In the genomic region with DNA sequence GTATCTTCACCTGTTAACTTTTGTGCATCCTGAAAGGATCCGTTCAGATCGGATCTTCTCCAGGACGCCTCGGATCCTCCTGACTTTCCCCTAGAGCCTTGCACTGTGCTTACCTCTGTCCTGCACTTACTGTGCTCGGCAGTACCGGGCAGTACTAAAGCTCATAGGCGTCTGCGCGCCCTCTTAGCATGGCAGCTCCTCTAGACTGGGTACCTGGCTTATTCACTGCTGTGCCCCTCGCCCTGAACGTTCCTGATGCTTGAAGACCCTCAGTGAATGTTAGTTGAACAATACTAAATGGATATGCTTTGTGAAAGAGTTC, we compare ENCODE assay signal across 9 cellular contexts. TPM values are rescaled to one million over a fixed set of nuclear protein-coding genes. Genes with fewer than 3 reads are reported as not detected.
DNase-seq lines count a peak whose midpoint lies in the region; ATAC-seq, FAIRE-seq and TF ChIP-seq lines count a peak whose summit lies in the region.
"Had no signal": no experiment of that assay in that cellular context is flagged by ENCODE, and none has a peak within 500 bp of the region (broad histone marks: within the 10 kb centered on the region; RNA-seq: fewer than 3 reads in every experiment).

No MANE protein-coding gene starts in this region.

- no peak for DNase-seq in A673 (ENCODE audit: low spot score)
- DNase-seq in bronchial epithelial cell (ENCODE audit: low read depth): no peak
- no peak for DNase-seq in lung (ENCODE audit: low spot score)
- DNase-seq in GDM1 (lab: John Stamatoyannopoulos, UW): no peak

- H3K27ac ChIP-seq in A673 (ENCODE audit: low read depth, low read length, poor library complexity, severe bottlenecking): no peak overlapping the region
- H3K27ac ChIP-seq in lung (ENCODE audit: low read depth in 1 of 2, low read length in 1 of 2): peak overlapping the region; percentile 88 to 89
- H3K27ac ChIP-seq in urinary bladder (ENCODE audit: low read depth): no peak overlapping the region

- peak; percentile 19 for ATAC-seq in HG03064 (IDR thresholded peaks at IDR 0.05; ENCODE audit: low read depth, unreplicated experiment)
- ATAC-seq in lung (ENCODE audit: insufficient read depth, low FRiP score): no peak
- no peak for ATAC-seq in HG03159 (IDR thresholded peaks at IDR 0.05; ENCODE audit: unreplicated experiment)
- ATAC-seq in GM19452 (IDR thresholded peaks at IDR 0.05; ENCODE audit: unreplicated experiment): no peak

- no peaks in the 10 kb centered on the region for H3K27me3 ChIP-seq in A673 (replicated peaks; ENCODE audit: insufficient read depth, low read depth, low read length, poor library complexity)
- no peaks in the 10 kb centered on the region for H3K27me3 ChIP-seq in bronchial epithelial cell (ENCODE audit: control insufficient read depth, insufficient read depth, low read length)
- no peaks in the 10 kb centered on the region for H3K27me3 ChIP-seq in lung (ENCODE audit: control insufficient read depth, insufficient read depth)

- CTCF ChIA-PET in A673 (lab: Charles Lee): no interaction called here

- POLR2A ChIA-PET in A673 (lab: Charles Lee; ENCODE audit: low non-redundant PET): no interaction called here

- H3K4me3 ChIP-seq in A673 (ENCODE audit: low read depth, low read length, poor library complexity, severe bottlenecking) (peak overlapping the region; percentile 78), bronchial epithelial cell (ENCODE audit: low read depth, low read length) (peak overlapping the region; percentile 64), lung (peak overlapping the region; percentile 72), urinary bladder (ENCODE audit: low read depth, low read length) (peak overlapping the region; percentile 62)

- H3K9me3 ChIP-seq in A673 (ENCODE audit: low read depth, low read length, poor library complexity, severe bottlenecking) (no peaks in the 10 kb centered on the region), lung (ENCODE audit: control insufficient read depth in 2 of 2, insufficient read depth in 1 of 2, low read length in 1 of 2) (no peaks in the 10 kb centered on the region)

- WGBS in lung, 2 donors: 44 to 48% methylated on average over 11 of the region's 11 CpGs
- 29% methylated on average over 11 of the region's 11 CpGs for WGBS in urinary bladder

- intact Hi-C loops in A673 (cut with micrococcal nuclease; ENCODE audit: unreplicated experiment): no loop called here

- TF ChIP-seq CTCF in A673 (conservative IDR thresholded peaks at IDR 0.05; ENCODE audit: low read depth, low read length): no peak
- no peak for TF ChIP-seq CTCF in bronchial epithelial cell (IDR thresholded peaks at IDR 0.05; ENCODE audit: insufficient read depth, low read length, severe bottlenecking)
- TF ChIP-seq CTCF in lung (IDR thresholded peaks at IDR 0.05; ENCODE audit: control extremely low read depth, extremely low read depth): no peak

- H3K36me3 ChIP-seq in A673 (ENCODE audit: insufficient read depth, low read length, poor library complexity, severe bottlenecking) (no peaks in the 10 kb centered on the region), bronchial epithelial cell (ENCODE audit: control insufficient read depth, insufficient read depth, low read length) (no peaks in the 10 kb centered on the region), lung (ENCODE audit: control insufficient read depth in 2 of 2, insufficient read depth in 2 of 2, low read length in 2 of 2) (no peaks in the 10 kb centered on the region), urinary bladder (ENCODE audit: insufficient read depth) (no peaks in the 10 kb centered on the region)

- peaks cover 8% of the 10 kb centered on the region for H3K4me1 ChIP-seq in A673 (ENCODE audit: insufficient read depth, low read length, poor library complexity, severe bottlenecking)
- H3K4me1 ChIP-seq in lung (ENCODE audit: control insufficient read depth in 2 of 2, insufficient read depth in 2 of 2, low read length in 2 of 2): peaks cover 0 to 10% of the 10 kb centered on the region in 2 donors
- no peaks in the 10 kb centered on the region for H3K4me1 ChIP-seq in urinary bladder (ENCODE audit: insufficient read depth)

- FAIRE-seq in bronchial epithelial cell (lab: Jason Lieb, UNC): no peak
- FAIRE-seq: colon had no signal

- BruUV-seq in A673 (replicated peaks; lab: Mats Ljungman, UMichigan): no TSS peak

RNA-seq across cellular contexts. Expression of a gene that starts 1.0 kb away (rescaled TPM):
- total RNA-seq in A673 (2021) (73.2 and 83.4 TPM in 2 replicates), bronchial epithelial cell (65.8 and 82.7 TPM in 2 replicates), lung (100 to 1,000 TPM; 125 to 130 TPM), urinary bladder (137 TPM)
- polyA plus RNA-seq in lung (100 to 1,000 TPM in 1 of 2 donors, 10 to 100 TPM in 1; 85.6 to 157 TPM), urinary bladder (121 TPM)

RNA-seq across cellular contexts. Expression of a gene that starts 6.5 kb away (rescaled TPM):
- total RNA-seq in A673 (2021) (7.4 and 14.6 TPM in 2 replicates), bronchial epithelial cell (29.2 and 49.3 TPM in 2 replicates), lung (10 to 100 TPM; 81.3 to 98.8 TPM), urinary bladder (42.7 TPM)
- polyA plus RNA-seq in lung (10 to 100 TPM; 26.5 to 93.5 TPM), urinary bladder (121 TPM)

Comparison
In these comparisons a context has a peak if more than half of its experiments do, and no peak if none do; other contexts are left out.
1. H3K27ac ChIP-seq: peak in lung (2 of 2); none in A673 (single experiment) and urinary bladder (single experiment).
2. Peak in every context shown above with its lines, with median percentiles within 50 percentile points of each other: H3K4me3 ChIP-seq.